15 cellular contexts compared by ENCODE assay signal in genomic region chr2:30236591-30237245, GRCh38. TPM values are rescaled to one million over a fixed set of nuclear protein-coding genes. Genes with fewer than 3 reads are reported as not detected.
DNase-seq lines count a peak whose midpoint lies in the region; ATAC-seq, FAIRE-seq and TF ChIP-seq lines count a peak whose summit lies in the region.
"Had no signal": no experiment of that assay in that cellular context is flagged by ENCODE, and none has a peak within 500 bp of the region (broad histone marks: within the 10 kb centered on the region; RNA-seq: fewer than 3 reads in every experiment).

No MANE protein-coding gene starts in this region.

- no peak overlapping the region for H3K4me2 ChIP-seq in GM12878 (ENCODE audit: control insufficient read depth, insufficient read depth)

- no peak overlapping the region for H3K9ac ChIP-seq in GM12878 (ENCODE audit: control insufficient read depth, insufficient read depth, low read length)

- H3K9me3 ChIP-seq in GM12878 (replicated peaks; ENCODE audit: control insufficient read depth, insufficient read depth, low read length) (peaks cover 24% of the 10 kb centered on the region; the same call in 2 of the 3 replicates), upper lobe of right lung (no peaks in the 10 kb centered on the region)
- H3K9me3 ChIP-seq: BE2C, SJSA1 had no signal

- TF ChIP-seq CTCF in GM12878 (IDR thresholded peaks at IDR 0.05 in 2 of 3, conservative IDR thresholded peaks at IDR 0.05 in 1 of 3; ENCODE audit: control insufficient read depth in 2 of 3, extremely low read depth in 1 of 3, insufficient read depth in 1 of 3, low read depth in 3 of 3, low read length in 3 of 3) = no peak
- no peak for TF ChIP-seq CTCF in upper lobe of right lung (IDR thresholded peaks at IDR 0.05)
- TF ChIP-seq CTCF in osteocyte (IDR thresholded peaks at IDR 0.05) = no peak

- SMC1A ChIA-PET in GM12878 (lab: Charles Lee; ENCODE audit: uncharacterized antibody, unreplicated experiment) = interaction anchor here (0.6 to 25.4 kb wide), 13 partner anchors 11 to 390 kb away, joined by 3 to 444 read pairs (median 4); no protein-coding TSS in a partner anchor

- in situ Hi-C loops in GM12878 (cut with MboI) = no loop called here

- H3K36me3 ChIP-seq in GM12878 (ENCODE audit: control insufficient read depth in 2 of 2, insufficient read depth in 2 of 2, low read length in 1 of 2) (no peaks in the 10 kb centered on the region; a peak in 2 of 4 replicates), upper lobe of right lung (peaks cover 43% of the 10 kb centered on the region)
- H3K36me3 ChIP-seq: BE2C had no signal

- H3K27ac Mint-ChIP-seq in activated naive CD4-positive, alpha-beta T cell treated with anti-CD3 and anti-CD28 coated beads, Interleukin-2, amount 50 U/mL, for 24 hours = peak overlapping the region; percentile 94
- no peak overlapping the region for H3K27ac Mint-ChIP-seq in osteocyte (ENCODE audit: unreplicated experiment)

- no peaks in the 10 kb centered on the region for H3K27me3 Mint-ChIP-seq in activated naive CD4-positive, alpha-beta T cell treated with anti-CD3 and anti-CD28 coated beads, Interleukin-2, amount 50 U/mL, for 24 hours
- no peaks in the 10 kb centered on the region for H3K27me3 Mint-ChIP-seq in osteocyte (ENCODE audit: unreplicated experiment)

- 89% methylated on average over 8 of the region's 8 CpGs for WGBS in GM12878 (ENCODE audit: insufficient coverage, insufficient replicate concordance, low lambda C conversion rate, missing lambda C conversion rate)

- no peak overlapping the region for H2AFZ ChIP-seq in GM12878 (ENCODE audit: control insufficient read depth, low read depth, low read length)

- RAD21 ChIA-PET in GM12878 (lab: Charles Lee; ENCODE audit: unreplicated experiment) = interaction anchor here (1.0 to 18.4 kb wide), 7 partner anchors 10 to 100 kb away, joined by 3 to 322 read pairs (median 9); no protein-coding TSS in a partner anchor

- BruUV-seq in GM12878 (replicated peaks; lab: Mats Ljungman, UMichigan) = no TSS peak

- intact Hi-C loops in GM12878 (cut with micrococcal nuclease; ENCODE audit: unreplicated experiment) = loop anchor here (10.0 kb wide), 1 partner anchor 248 kb away; no protein-coding TSS in a partner anchor
- intact Hi-C loops in upper lobe of right lung (cut with DNase I) = loop anchor here (10.0 kb wide), 1 partner anchor 128 kb away; no protein-coding TSS in a partner anchor

- no peak for FAIRE-seq in GM12878 (lab: Jason Lieb, UNC)
- FAIRE-seq: G401.6 had no signal

- TF ChIP-seq POLR2A in GM12878 (IDR thresholded peaks at IDR 0.05; ENCODE audit: low read depth, low read length) = no peak

- H3K9me3 Mint-ChIP-seq in activated naive CD4-positive, alpha-beta T cell treated with anti-CD3 and anti-CD28 coated beads, Interleukin-2, amount 50 U/mL, for 24 hours = no peaks in the 10 kb centered on the region
- no peaks in the 10 kb centered on the region for H3K9me3 Mint-ChIP-seq in osteocyte (ENCODE audit: unreplicated experiment)

- no peak for TF ChIP-seq RAD21 in GM12878 (IDR thresholded peaks at IDR 0.05; ENCODE audit: insufficient read depth, low read depth, low read length)

- peak overlapping the region; percentile 88 for H3K4me3 Mint-ChIP-seq in activated naive CD4-positive, alpha-beta T cell treated with anti-CD3 and anti-CD28 coated beads, Interleukin-2, amount 50 U/mL, for 24 hours
- H3K4me3 Mint-ChIP-seq in osteocyte (ENCODE audit: unreplicated experiment) = no peak overlapping the region

- TF ChIP-seq EP300 in GM12878 (IDR thresholded peaks at IDR 0.05; ENCODE audit: borderline replicate concordance in 1 of 2, control insufficient read depth in 1 of 2, low read depth in 2 of 2, low read length in 2 of 2) = no peak

- no peak overlapping the region for H3K4me3 ChIP-seq in GM12878
- H3K4me3 ChIP-seq in upper lobe of right lung = peak overlapping the region; percentile 73
- H3K4me3 ChIP-seq: SJSA1 had no signal

- CTCF ChIA-PET in GM12878 (lab: Yijun Ruan, JAX) = interaction anchor here (1.0 to 9.9 kb wide), 7 partner anchors 13 to 475 kb away, joined by 3 to 104 read pairs (median 8); no protein-coding TSS in a partner anchor

- no peak for ATAC-seq in GM12878
- no peak for ATAC-seq in upper lobe of right lung
- no peak for ATAC-seq in HG03025 (IDR thresholded peaks at IDR 0.05; ENCODE audit: low FRiP score, unreplicated experiment)
- no peak for ATAC-seq in HG03439 (IDR thresholded peaks at IDR 0.05; ENCODE audit: unreplicated experiment)

- H3K79me2 ChIP-seq in GM12878 (ENCODE audit: control insufficient read depth, insufficient read depth, low read length) = peaks cover 20% of the 10 kb centered on the region

- POLR2A ChIA-PET in GM12878 (lab: Charles Lee) = interaction anchor here (0.8 to 2.7 kb wide), 5 partner anchors 10 to 98 kb away, joined by 3 to 10 read pairs (median 6); no protein-coding TSS in a partner anchor

- no peaks in the 10 kb centered on the region for H3K27me3 ChIP-seq in GM12878 (replicated peaks in 1 of 2; ENCODE audit: control insufficient read depth in 2 of 2, insufficient read depth in 2 of 2, low read length in 1 of 2)
- H3K27me3 ChIP-seq in upper lobe of right lung = no peaks in the 10 kb centered on the region
- H3K27me3 ChIP-seq: SJSA1 had no signal

- H3K4me1 ChIP-seq in GM12878 (ENCODE audit: control insufficient read depth, insufficient read depth, low read length) = peaks cover 35% of the 10 kb centered on the region
- peaks cover 52% of the 10 kb centered on the region for H3K4me1 ChIP-seq in upper lobe of right lung
- H3K4me1 ChIP-seq: BE2C had no signal

- no peaks in the 10 kb centered on the region for H4K20me1 ChIP-seq in GM12878 (ENCODE audit: control insufficient read depth, insufficient read depth)

- DNase-seq in activated naive CD4-positive, alpha-beta T cell (lab: John Stamatoyannopoulos, UW) = no peak
- DNase-seq in GM12878 (ENCODE audit: low read depth, low spot score) = no peak
- peak; percentile 88 for DNase-seq in mesenteric fat pad (ENCODE audit: low spot score)
- no peak for DNase-seq in upper lobe of right lung
- DNase-seq in osteocyte (ENCODE audit: extremely low spot score, unreplicated experiment) = no peak
- DNase-seq: BE2C, cerebellar nuclear complex, kidney glomerular epithelial cell, NCI-H1092 treated with DMSO at 0.1 percent for 48 hours, substantia nigra had no signal

- H3K27ac ChIP-seq in GM12878 (ENCODE audit: control insufficient read depth, insufficient read depth) = no peak overlapping the region
- H3K27ac ChIP-seq in upper lobe of right lung = peak overlapping the region; percentile 87
- H3K27ac ChIP-seq: SJSA1 had no signal

- peaks cover 84% of the 10 kb centered on the region for H3K4me1 Mint-ChIP-seq in activated naive CD4-positive, alpha-beta T cell treated with anti-CD3 and anti-CD28 coated beads, Interleukin-2, amount 50 U/mL, for 24 hours
- peaks cover 42% of the 10 kb centered on the region for H3K4me1 Mint-ChIP-seq in osteocyte (ENCODE audit: unreplicated experiment)

- H3K36me3 Mint-ChIP-seq in activated naive CD4-positive, alpha-beta T cell treated with anti-CD3 and anti-CD28 coated beads, Interleukin-2, amount 50 U/mL, for 24 hours = peaks cover 27% of the 10 kb centered on the region
- H3K36me3 Mint-ChIP-seq in osteocyte (ENCODE audit: unreplicated experiment) = peaks cover 43% of the 10 kb centered on the region

TF ChIP-seq in GM12878, 131 proteins besides CTCF, POLR2A, EP300 and RAD21:
- TF ChIP-seq, protein P1, sequence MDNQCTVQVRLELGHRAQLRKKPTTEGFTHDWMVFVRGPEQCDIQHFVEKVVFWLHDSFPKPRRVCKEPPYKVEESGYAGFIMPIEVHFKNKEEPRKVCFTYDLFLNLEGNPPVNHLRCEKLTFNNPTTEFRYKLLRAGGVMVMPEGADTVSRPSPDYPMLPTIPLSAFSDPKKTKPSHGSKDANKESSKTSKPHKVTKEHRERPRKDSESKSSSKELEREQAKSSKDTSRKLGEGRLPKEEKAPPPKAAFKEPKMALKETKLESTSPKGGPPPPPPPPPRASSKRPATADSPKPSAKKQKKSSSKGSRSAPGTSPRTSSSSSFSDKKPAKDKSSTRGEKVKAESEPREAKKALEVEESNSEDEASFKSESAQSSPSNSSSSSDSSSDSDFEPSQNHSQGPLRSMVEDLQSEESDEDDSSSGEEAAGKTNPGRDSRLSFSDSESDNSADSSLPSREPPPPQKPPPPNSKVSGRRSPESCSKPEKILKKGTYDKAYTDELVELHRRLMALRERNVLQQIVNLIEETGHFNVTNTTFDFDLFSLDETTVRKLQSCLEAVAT (IDR thresholded peaks at IDR 0.05) = peak; percentile 47; the same call in 1 of the 2 replicates
- no peak for TF ChIP-seq RB1 (IDR thresholded peaks at IDR 0.05; ENCODE audit: borderline replicate concordance)

RNA-seq across cellular contexts. Expression of gene LBH, which starts 5.4 kb away (rescaled TPM):
- total RNA-seq in GM12878 (2013; cell fraction: nucleolus; rRNA removed) = 56.4 and 60.7 TPM in 2 replicates
- total RNA-seq in GM12878 (2014; rRNA removed) = 75.9 and 78.2 TPM in 2 replicates
- 31.7 and 34.8 TPM in 2 replicates for total RNA-seq in GM12878 (2014; rRNA removed; fragmentation: Illumina TruSeq; extraction: Trizol)
- total RNA-seq in GM12878 (2021) = 45.5 and 48.5 TPM in 2 replicates
- 22.4 TPM for polyA plus RNA-seq in GM12878 (2011; ENCODE audit: low read depth)
- polyA plus RNA-seq in GM12878 (2011; rRNA removed) = 122 and 133 TPM in 2 replicates
- 167 and 195 TPM in 2 replicates for polyA plus RNA-seq in GM12878 (2011; cell fraction: cytosol; rRNA removed)
- 61.3 and 63.9 TPM in 2 replicates for polyA plus RNA-seq in GM12878 (2011; cell fraction: nucleus; rRNA removed)
- polyA plus RNA-seq in GM12878 (2012) = 33.1 and 35.0 TPM in 2 replicates
- polyA plus RNA-seq in GM12878 (2014; fragmentation: Illumina TruSeq; extraction: Trizol) = 35.3 and 36.6 TPM in 2 replicates
- polyA plus RNA-seq in GM12878 (2014; fragmentation: Nextera tagmentation; extraction: Ambion mirVana) = 10 to 100 TPM in 1 of 2 experiments, 1 to 10 TPM in 1; 9.3 to 26.5 TPM
- 55.9 and 79.2 TPM in 2 replicates for polyA plus RNA-seq in GM12878 (2014; rRNA removed)
- 10 to 100 TPM; 11.1 to 11.9 TPM for polyA plus RNA-seq in GM12878 (2016; fragmentation: Nextera tagmentation; extraction: Ambion mirVana)
- polyA minus RNA-seq in GM12878 (2011; rRNA and poly(A)+ RNA removed) = 166 and 214 TPM in 2 replicates
- polyA minus RNA-seq in GM12878 (2011; cell fraction: cytosol; rRNA and poly(A)+ RNA removed) = 58.0 and 63.5 TPM in 2 replicates
- 125 and 186 TPM in 2 replicates for polyA minus RNA-seq in GM12878 (2011; cell fraction: nucleus; rRNA and poly(A)+ RNA removed)
- 34.9 TPM for total RNA-seq in mesenteric fat pad
- 272 TPM for total RNA-seq in upper lobe of right lung
- 65.0 and 74.7 TPM in 2 replicates for total RNA-seq in osteocyte
